14 cellular contexts compared by ENCODE assay signal in the genomic region with DNA sequence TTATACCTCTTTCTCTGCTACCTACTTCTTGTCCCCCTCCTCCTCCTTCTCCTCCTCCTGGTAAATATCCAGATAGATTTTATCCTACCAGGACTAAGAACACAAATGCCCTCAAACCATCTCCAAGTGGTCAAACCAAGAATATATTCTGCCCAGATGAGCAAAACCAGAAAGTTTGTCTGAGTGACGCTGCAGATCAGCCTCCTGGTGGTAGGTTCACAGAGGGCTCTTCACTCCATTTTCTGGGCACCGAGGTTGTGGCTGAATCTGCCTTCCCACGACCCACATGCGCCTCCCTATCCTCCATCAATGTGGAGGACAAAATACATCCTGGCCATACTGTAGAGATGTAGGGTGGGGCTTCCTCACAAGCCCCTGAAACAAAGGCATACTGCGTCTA.
"Had no signal": no experiment of that assay in that cellular context is flagged by ENCODE, and none has a peak within 500 bp of the region (broad histone marks: within the 10 kb centered on the region; RNA-seq: fewer than 3 reads in every experiment).

No MANE protein-coding gene starts in this region.

- H3K27me3 ChIP-seq: body of pancreas, testis had no signal

- H3K4me1 ChIP-seq: body of pancreas, testis had no signal

- H3K27me3 Mint-ChIP-seq: stimulated activated naive CD8-positive, alpha-beta T cell treated with anti-CD3 and anti-CD28 coated beads, Interleukin-15, Interleukin-2, amounts not matched to agents 100 ng/mL and 50 ng/mL, for 24 hours had no signal

- H3K4me3 ChIP-seq: body of pancreas, mucosa of descending colon, testis had no signal

- H3K27ac Mint-ChIP-seq: natural killer cell; stimulated activated naive CD8-positive, alpha-beta T cell treated with anti-CD3 and anti-CD28 coated beads, Interleukin-15, Interleukin-2, amounts not matched to agents 100 ng/mL and 50 ng/mL, for 24 hours had no signal

- H3K27ac ChIP-seq: body of pancreas, testis had no signal

- H3K36me3 Mint-ChIP-seq: natural killer cell had no signal

- DNase-seq: activated naive CD4-positive, alpha-beta T cell treated with anti-CD3 and anti-CD28 coated beads, Interleukin-2, amount 50 U/mL, for 16 hours; body of pancreas; cerebellar nuclear complex; foreskin fibroblast; head of caudate nucleus; mammary epithelial cell; mucosa of descending colon; natural killer cell; occipital lobe; stimulated activated CD4-positive, alpha-beta T cell treated with anti-CD3 and anti-CD28 coated beads, Interleukin-4, amount 100 ng/mL, for 1 hour; stimulated activated CD8-positive, alpha-beta memory T cell treated with anti-CD3 and anti-CD28 coated beads, Interleukin-4, amount 100 ng/mL, for 48 hours had no signal

- H3K4me3 Mint-ChIP-seq: natural killer cell; stimulated activated naive CD8-positive, alpha-beta T cell treated with anti-CD3 and anti-CD28 coated beads, Interleukin-15, Interleukin-2, amounts not matched to agents 100 ng/mL and 50 ng/mL, for 24 hours had no signal

- ATAC-seq: body of pancreas, esophagus mucosa, natural killer cell had no signal

- H3K9me3 ChIP-seq: testis had no signal

- H3K4me1 Mint-ChIP-seq: natural killer cell had no signal
